In the genomic region with DNA sequence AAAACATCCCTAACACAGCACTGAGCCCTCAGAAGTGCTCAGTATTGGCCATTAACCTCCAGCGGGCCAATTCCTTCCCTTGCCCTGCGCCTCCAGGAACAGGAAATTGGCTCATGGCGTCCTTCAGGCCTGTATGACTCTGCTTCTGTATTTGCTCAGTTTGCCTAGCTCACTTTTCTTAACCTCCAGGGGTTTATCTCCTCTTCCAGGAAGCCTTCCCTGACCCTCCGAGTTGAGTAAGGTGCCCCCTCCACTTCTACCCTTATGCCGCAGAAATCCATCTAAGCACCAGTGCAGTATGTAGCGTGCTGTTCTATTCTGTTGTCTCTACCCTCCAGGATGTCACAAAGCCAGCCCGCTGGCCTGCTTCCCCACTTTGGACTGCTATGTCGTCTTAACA, we compare ENCODE assay signal across 10 cellular contexts. TPM values are rescaled to one million over a fixed set of nuclear protein-coding genes. Genes with fewer than 3 reads are reported as not detected.
DNase-seq lines count a peak whose midpoint lies in the region; ATAC-seq and TF ChIP-seq lines count a peak whose summit lies in the region.
"Had no signal": no experiment of that assay in that cellular context is flagged by ENCODE, and none has a peak within 500 bp of the region (broad histone marks: within the 10 kb centered on the region; RNA-seq: fewer than 3 reads in every experiment).

No MANE protein-coding gene starts in this region.

- no peaks in the 10 kb centered on the region for H3K27me3 ChIP-seq in OCI-LY1 (ENCODE audit: insufficient read depth, low read length)
- H3K27me3 ChIP-seq in dorsolateral prefrontal cortex, result no peaks in the 10 kb centered on the region
- no peaks in the 10 kb centered on the region for H3K27me3 ChIP-seq in sigmoid colon

- intact Hi-C loops in dorsolateral prefrontal cortex (cut with DNase I) (loop anchor here in 1 of 2 donors (1.0 to 10.0 kb wide), 3 partner anchors 12 to 62 kb away; partner anchors contain the start of genes DENND10, GRK5 and PRDX3), sigmoid colon (cut with DNase I) (no loop called here)

- no peaks in the 10 kb centered on the region for H3K9me2 ChIP-seq in OCI-LY1 (ENCODE audit: low read depth, low read length)

- H3K4me3 ChIP-seq in OCI-LY1 (ENCODE audit: low read depth, low read length, poor library complexity, severe bottlenecking), result peak overlapping the region; percentile 84
- peak overlapping the region in 22 of 59 donors; percentile 72 to 92 (median 84) for H3K4me3 ChIP-seq in dorsolateral prefrontal cortex
- no peak overlapping the region for H3K4me3 ChIP-seq in sigmoid colon

- peak; percentile 21 for DNase-seq in NCI-H82 (lab: John Stamatoyannopoulos, UW)
- DNase-seq in NCI-H82 treated with DMSO at 0.1 percent for 48 hours (lab: John Stamatoyannopoulos, UW; ENCODE audit: unreplicated experiment), result no peak
- DNase-seq in dorsolateral prefrontal cortex, result peak in 1 of 10 donors; percentile 11
- DNase-seq in sigmoid colon, result no peak
- no peak for DNase-seq in DMS153 treated with DMSO at 0.1 percent for 48 hours (lab: John Stamatoyannopoulos, UW; ENCODE audit: unreplicated experiment)
- DNase-seq: ACHN, NCI-H526 treated with DMSO at 0.1 percent for 48 hours had no signal

- no peaks in the 10 kb centered on the region for H3K79me2 ChIP-seq in OCI-LY1 (ENCODE audit: insufficient read depth, low read length)

- no peak for TF ChIP-seq EP300 in sigmoid colon (IDR thresholded peaks at IDR 0.05)

- no peaks in the 10 kb centered on the region for H4K20me1 ChIP-seq in OCI-LY1 (ENCODE audit: insufficient read depth, low read length)

- peak overlapping the region; percentile 69 for H3K27ac ChIP-seq in OCI-LY1 (ENCODE audit: low read depth, low read length, poor library complexity, severe bottlenecking)
- peak overlapping the region in 34 of 59 donors; percentile 72 to 98 (median 92) for H3K27ac ChIP-seq in dorsolateral prefrontal cortex
- H3K27ac ChIP-seq in sigmoid colon, result peak overlapping the region; percentile 87 to 94 (median 90)

- no peak overlapping the region for H2AFZ ChIP-seq in OCI-LY1 (ENCODE audit: low read length)

- WGBS in sigmoid colon, 2 donors, result 75% methylated on average over 8 of the region's 8 CpGs

- H3F3A ChIP-seq in OCI-LY1 (ENCODE audit: insufficient read depth, low read length), result no peaks in the 10 kb centered on the region

- no peak for ATAC-seq in GM21723 (IDR thresholded peaks at IDR 0.05; ENCODE audit: unreplicated experiment)
- ATAC-seq in HG03139 (IDR thresholded peaks at IDR 0.05; ENCODE audit: unreplicated experiment), result no peak

- H3K36me3 ChIP-seq in OCI-LY1 (ENCODE audit: insufficient read depth, low read length) (peaks cover 66% of the 10 kb centered on the region), sigmoid colon (peaks cover 15 to 45% (median 33%) of the 10 kb centered on the region in 4 donors)

- peak overlapping the region; percentile 99 for H3K4me2 ChIP-seq in OCI-LY1 (ENCODE audit: low read length)

- H3K4me1 ChIP-seq in OCI-LY1 (ENCODE audit: insufficient read depth, low read length, severe bottlenecking), result peaks cover 21% of the 10 kb centered on the region
- peaks cover 0 to 28% (median 19%) of the 10 kb centered on the region in 4 donors for H3K4me1 ChIP-seq in sigmoid colon

- H3K9ac ChIP-seq in OCI-LY1 (ENCODE audit: low read length), result peak overlapping the region; percentile 89; the same call in 1 of the 2 replicates

- TF ChIP-seq CTCF in OCI-LY1 (IDR thresholded peaks at IDR 0.05; ENCODE audit: low read length) (no peak), dorsolateral prefrontal cortex (IDR thresholded peaks at IDR 0.05 in 54 of 56, conservative IDR thresholded peaks at IDR 0.05 in 2 of 56; ENCODE audit: low read depth in 1 of 56, partially characterized antibody in 56 of 56) (no peak), sigmoid colon (IDR thresholded peaks at IDR 0.05) (no peak)

- H3K9me3 ChIP-seq in OCI-LY1 (ENCODE audit: low read length) (no peaks in the 10 kb centered on the region), sigmoid colon (no peaks in the 10 kb centered on the region)

- no peak for TF ChIP-seq POLR2A in sigmoid colon (IDR thresholded peaks at IDR 0.05)

RNA-seq across cellular contexts. Expression of gene SFXN4, which starts 1.1 kb away (rescaled TPM):
- total RNA-seq in dorsolateral prefrontal cortex (10 to 100 TPM; 22.4 to 49.6 (median 31.7) TPM), sigmoid colon (10 to 100 TPM; 16.8 to 26.5 (median 19.6) TPM)
- 10 to 100 TPM; 14.8 to 48.3 (median 22.2) TPM for polyA plus RNA-seq in sigmoid colon

RNA-seq across cellular contexts. Expression of gene PRDX3, which starts 12.0 kb away (rescaled TPM):
- 100 to 1,000 TPM in 10 of 120 experiments, 10 to 100 TPM in 110; 62.3 to 112 (median 87.0) TPM for total RNA-seq in dorsolateral prefrontal cortex
- total RNA-seq in sigmoid colon, result 100 to 1,000 TPM; 155 to 247 (median 169) TPM
- polyA plus RNA-seq in sigmoid colon, result 100 to 1,000 TPM; 133 to 267 (median 172) TPM

RNA-seq across cellular contexts. Expression of gene GRK5, which starts 40.8 kb away (rescaled TPM):
- total RNA-seq in dorsolateral prefrontal cortex, result 10 to 100 TPM in 113 of 120 experiments, 1 to 10 TPM in 7; 5.5 to 27.8 (median 14.1) TPM
- total RNA-seq in sigmoid colon, result 10 to 100 TPM; 19.8 to 32.4 (median 22.2) TPM
- 10 to 100 TPM in 2 of 3 donors, 1 to 10 TPM in 1; 7.9 to 19.2 (median 15.5) TPM for polyA plus RNA-seq in sigmoid colon
